Comparison of ENCODE assay signal across 29 cellular contexts in the genomic region with DNA sequence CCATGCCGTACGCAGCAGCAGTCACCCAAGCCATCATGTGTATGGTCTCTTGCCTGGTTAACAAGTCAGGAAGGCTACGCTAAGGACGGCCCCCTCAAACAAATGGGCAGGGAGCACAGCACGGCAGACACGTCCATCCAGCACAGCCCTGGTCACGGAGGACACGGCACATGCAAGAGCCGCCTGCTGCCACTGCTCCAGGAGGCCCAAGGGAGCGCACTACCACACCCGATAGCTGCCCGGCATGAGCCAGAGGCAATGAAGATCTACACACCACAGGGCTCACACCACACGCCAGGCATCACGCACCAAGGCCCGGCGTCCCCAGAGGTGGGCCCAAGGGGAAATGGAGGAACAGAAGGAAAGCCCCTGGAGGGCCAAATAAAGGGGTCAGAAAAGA.
A peak's percentile ranks its signal among the peaks of the same experiment; 100 is the strongest.
DNase-seq lines count a peak whose midpoint lies in the region; ATAC-seq, FAIRE-seq and TF ChIP-seq lines count a peak whose summit lies in the region.
"Had no signal": no experiment of that assay in that cellular context is flagged by ENCODE, and none has a peak within 500 bp of the region (broad histone marks: within the 10 kb centered on the region; RNA-seq: fewer than 3 reads in every experiment).

No MANE protein-coding gene starts in this region.

- H3K4me1 ChIP-seq in OCI-LY1 (ENCODE audit: insufficient read depth, low read length, severe bottlenecking) (peaks cover 35% of the 10 kb centered on the region), HepG2 (ENCODE audit: insufficient read depth, low read length) (peaks cover 11% of the 10 kb centered on the region)
- H3K4me1 ChIP-seq: prostate gland, right lobe of liver, SJCRH30 had no signal

- no peaks in the 10 kb centered on the region for H3K9me3 Mint-ChIP-seq in activated naive CD8-positive, alpha-beta T cell (ENCODE audit: low read depth)
- peaks cover 5% of the 10 kb centered on the region for H3K9me3 Mint-ChIP-seq in activated naive CD8-positive, alpha-beta T cell treated with anti-CD3 and anti-CD28 coated beads, Interleukin-2, amount 50 U/mL, for 24 hours
- peaks cover 0 to 6% (median 0%) of the 10 kb centered on the region in 9 donors for H3K9me3 Mint-ChIP-seq in naive thymus-derived CD8-positive, alpha-beta T cell

- H3K27me3 Mint-ChIP-seq in activated naive CD8-positive, alpha-beta T cell = no peaks in the 10 kb centered on the region
- peaks cover 2% of the 10 kb centered on the region for H3K27me3 Mint-ChIP-seq in activated naive CD8-positive, alpha-beta T cell treated with anti-CD3 and anti-CD28 coated beads, Interleukin-2, amount 50 U/mL, for 24 hours
- H3K27me3 Mint-ChIP-seq in naive thymus-derived CD8-positive, alpha-beta T cell = no peaks in the 10 kb centered on the region
- H3K27me3 Mint-ChIP-seq: effector memory CD8-positive, alpha-beta T cell had no signal

- no TSS peak for BruUV-seq in HepG2 (replicated peaks; lab: Mats Ljungman, UMichigan)

- CTCF ChIA-PET in HepG2 (lab: Yijun Ruan, JAX; ENCODE audit: low intra/inter-chr PET ratio, low total read pairs) = no interaction called here

- H3K9ac ChIP-seq in OCI-LY1 (ENCODE audit: low read length) (peak overlapping the region; percentile 67; the same call in 1 of the 2 replicates), HepG2 (ENCODE audit: insufficient read depth, low read depth, low read length) (no peak overlapping the region)

- WGBS in HepG2 (ENCODE audit: low lambda C conversion rate) = 98% methylated on average over 9 of the region's 16 CpGs
- WGBS in lower leg skin, 2 donors = 93% methylated on average over 16 of the region's 16 CpGs

- no peak for TF ChIP-seq POLR2A in HepG2 (IDR thresholded peaks at IDR 0.05; ENCODE audit: insufficient read depth in 1 of 2, low read depth in 2 of 2, low read length in 2 of 2)
- no peak for TF ChIP-seq POLR2A in lower leg skin (IDR thresholded peaks at IDR 0.05)

- H3K79me2 ChIP-seq in OCI-LY1 (ENCODE audit: insufficient read depth, low read length) = no peaks in the 10 kb centered on the region
- no peaks in the 10 kb centered on the region for H3K79me2 ChIP-seq in HepG2 (ENCODE audit: insufficient read depth, low read length)

- H3K9me2 ChIP-seq in OCI-LY1 (ENCODE audit: low read depth, low read length) = no peaks in the 10 kb centered on the region

- H3K36me3 Mint-ChIP-seq in activated naive CD8-positive, alpha-beta T cell = peaks cover 4% of the 10 kb centered on the region
- peaks cover 6% of the 10 kb centered on the region for H3K36me3 Mint-ChIP-seq in activated naive CD8-positive, alpha-beta T cell treated with anti-CD3 and anti-CD28 coated beads, Interleukin-2, amount 50 U/mL, for 24 hours (ENCODE audit: low read depth)
- H3K36me3 Mint-ChIP-seq in naive thymus-derived CD8-positive, alpha-beta T cell = no peaks in the 10 kb centered on the region

- H3K9me3 ChIP-seq in OCI-LY1 (ENCODE audit: low read length) = no peaks in the 10 kb centered on the region
- H3K9me3 ChIP-seq in HepG2 (ENCODE audit: low read length) = no peaks in the 10 kb centered on the region
- H3K9me3 ChIP-seq: mucosa of descending colon, prostate gland, right lobe of liver, SJCRH30, spleen had no signal

- H3K4me2 ChIP-seq in OCI-LY1 (ENCODE audit: low read length) (peak overlapping the region; percentile 51), HepG2 (ENCODE audit: low read depth, low read length) (no peak overlapping the region)

- H3K27ac ChIP-seq in OCI-LY1 (ENCODE audit: low read depth, low read length, poor library complexity, severe bottlenecking) = peak overlapping the region; percentile 95
- H3K27ac ChIP-seq in HepG2 (ENCODE audit: extremely low read length, insufficient read depth, low read length) = no peak overlapping the region
- H3K27ac ChIP-seq: coronary artery, prostate gland, right lobe of liver, SJCRH30 had no signal

- H3K27me3 ChIP-seq in OCI-LY1 (ENCODE audit: insufficient read depth, low read length) (no peaks in the 10 kb centered on the region), HepG2 (ENCODE audit: control insufficient read depth in 1 of 2, insufficient read depth in 2 of 2, low read length in 2 of 2) (no peaks in the 10 kb centered on the region)
- H3K27me3 ChIP-seq: right lobe of liver, SJCRH30, spleen had no signal

- POLR2A ChIA-PET in naive thymus-derived CD8-positive, alpha-beta T cell (lab: Charles Lee) = interaction anchor here (0.5 kb wide), 1 partner anchor 135 kb away, joined by 3 read pairs; no protein-coding TSS in a partner anchor
- POLR2A ChIA-PET in HepG2 (lab: Yijun Ruan, JAX) = no interaction called here

- in situ Hi-C loops in HepG2 (cut with HindIII; ENCODE audit: extremely low pct_ligation_motif_present, low pct_unique_long_range_greater_than_20kb) = no loop called here

- H4K20me1 ChIP-seq in OCI-LY1 (ENCODE audit: insufficient read depth, low read length) = no peaks in the 10 kb centered on the region
- no peaks in the 10 kb centered on the region for H4K20me1 ChIP-seq in HepG2 (ENCODE audit: insufficient read depth, low read length)

- TF ChIP-seq CTCF in OCI-LY1 (IDR thresholded peaks at IDR 0.05; ENCODE audit: low read length) (no peak), HepG2 (CRISPR knock-in tag; IDR thresholded peaks at IDR 0.05) (no peak), lower leg skin (IDR thresholded peaks at IDR 0.05) (no peak)

- no peak overlapping the region for H2AFZ ChIP-seq in OCI-LY1 (ENCODE audit: low read length)
- no peak overlapping the region for H2AFZ ChIP-seq in HepG2 (ENCODE audit: low read length)

- ATAC-seq in activated naive CD8-positive, alpha-beta T cell treated with anti-CD3 and anti-CD28 coated beads, Interleukin-2, amount 50 U/mL, for 24 hours = no peak
- ATAC-seq in naive thymus-derived CD8-positive, alpha-beta T cell = no peak
- ATAC-seq in HepG2 = no peak
- no peak for ATAC-seq in HG03045 (IDR thresholded peaks at IDR 0.05; ENCODE audit: unreplicated experiment)
- ATAC-seq: effector memory CD8-positive, alpha-beta T cell; left cardiac atrium; mucosa of descending colon; right lobe of liver had no signal

- H3K4me3 ChIP-seq in OCI-LY1 (ENCODE audit: low read depth, low read length, poor library complexity, severe bottlenecking) (peak overlapping the region; percentile 31), HepG2 (replicated peaks in 1 of 3; ENCODE audit: insufficient read depth in 1 of 3, low read depth in 2 of 3, low read length in 3 of 3) (no peak overlapping the region), lower leg skin (ENCODE audit: low read depth, poor library complexity, severe bottlenecking) (no peak overlapping the region)
- H3K4me3 ChIP-seq: coronary artery, mucosa of descending colon, prostate gland, right lobe of liver, SJCRH30, spleen had no signal

- H3K4me1 Mint-ChIP-seq in activated naive CD8-positive, alpha-beta T cell (ENCODE audit: low read depth) = peaks cover 52% of the 10 kb centered on the region
- H3K4me1 Mint-ChIP-seq in activated naive CD8-positive, alpha-beta T cell treated with anti-CD3 and anti-CD28 coated beads, Interleukin-2, amount 50 U/mL, for 24 hours = peaks cover 68% of the 10 kb centered on the region
- peaks cover 32 to 70% (median 67%) of the 10 kb centered on the region in 4 donors for H3K4me1 Mint-ChIP-seq in naive thymus-derived CD8-positive, alpha-beta T cell

- H3F3A ChIP-seq in OCI-LY1 (ENCODE audit: insufficient read depth, low read length) = no peaks in the 10 kb centered on the region

- peaks cover 3% of the 10 kb centered on the region; the same call in 1 of the 2 replicates for H3K36me3 ChIP-seq in OCI-LY1 (ENCODE audit: insufficient read depth, low read length)
- H3K36me3 ChIP-seq in HepG2 (replicated peaks in 1 of 2; ENCODE audit: control insufficient read depth in 1 of 2, insufficient read depth in 2 of 2, low read length in 2 of 2) = peaks cover 5 to 20% of the 10 kb centered on the region in 2 experiments; a peak in 3 of 5 replicates
- H3K36me3 ChIP-seq: prostate gland, right lobe of liver, SJCRH30 had no signal

- no peak overlapping the region for H3K4me3 Mint-ChIP-seq in activated naive CD8-positive, alpha-beta T cell
- no peak overlapping the region for H3K4me3 Mint-ChIP-seq in activated naive CD8-positive, alpha-beta T cell treated with anti-CD3 and anti-CD28 coated beads, Interleukin-2, amount 50 U/mL, for 24 hours
- H3K4me3 Mint-ChIP-seq in naive thymus-derived CD8-positive, alpha-beta T cell = peak overlapping the region in 6 of 10 donors; percentile 22 to 69 (median 61)

- no peak for DNase-seq in activated naive CD8-positive, alpha-beta T cell treated with anti-CD3 and anti-CD28 coated beads, Interleukin-2, amount 50 U/mL, for 24 hours
- DNase-seq in naive thymus-derived CD8-positive, alpha-beta T cell = no peak
- DNase-seq in HepG2 (ENCODE audit: low spot score) (no peak), GDM1 (lab: John Stamatoyannopoulos, UW) (no peak), lower leg skin (ENCODE audit: low spot score in 2 of 2) (no peak)
- DNase-seq: 8988T; activated CD4-positive, alpha-beta T cell treated with anti-CD3 and anti-CD28 coated beads for 48 hours; activated effector memory CD4-positive, alpha-beta T cell treated with anti-CD3 and anti-CD28 coated beads, Interleukin-2, amount 50 U/mL, for 16 hours; caudate nucleus; effector memory CD8-positive, alpha-beta T cell; HCEC 1CT; left cardiac atrium; mucosa of descending colon; NCI-H1105; NCI-H1930; NCI-H2171 treated with DMSO at 0.1 percent for 48 hours; nucleus accumbens; right lobe of liver; SJCRH30; spleen; stimulated activated CD4-positive, alpha-beta T cell treated with anti-CD3 and anti-CD28 coated beads, Interleukin-2, amount 100 ng/mL, for 24 hours; SW 1271; trophoblast cell had no signal

- H3K27ac Mint-ChIP-seq in activated naive CD8-positive, alpha-beta T cell = peak overlapping the region; percentile 10
- H3K27ac Mint-ChIP-seq in activated naive CD8-positive, alpha-beta T cell treated with anti-CD3 and anti-CD28 coated beads, Interleukin-2, amount 50 U/mL, for 24 hours = no peak overlapping the region
- H3K27ac Mint-ChIP-seq in naive thymus-derived CD8-positive, alpha-beta T cell = peak overlapping the region; percentile 37 to 95 (median 82)
- H3K27ac Mint-ChIP-seq: effector memory CD8-positive, alpha-beta T cell had no signal

- intact Hi-C loops in HepG2 (cut with micrococcal nuclease; ENCODE audit: unreplicated experiment) = no loop called here
- intact Hi-C loops in lower leg skin (cut with DNase I; ENCODE audit: low total_unique reads) = no loop called here

- TF ChIP-seq RAD21 in HepG2 (CRISPR knock-in tag; IDR thresholded peaks at IDR 0.05) = no peak

- TF ChIP-seq EP300 in HepG2 (IDR thresholded peaks at IDR 0.05; ENCODE audit: low read depth in 2 of 2, low read length in 2 of 2) (no peak), HepG2 (CRISPR knock-in tag; IDR thresholded peaks at IDR 0.05; ENCODE audit: borderline replicate concordance) (no peak)

- FAIRE-seq in HepG2 (lab: Jason Lieb, UNC) = no peak
- FAIRE-seq: astrocyte had no signal

TF ChIP-seq in HepG2, 621 proteins besides CTCF, POLR2A, EP300 and RAD21 (continues in another document):
- TF ChIP-seq ZNF253 (CRISPR knock-in tag; IDR thresholded peaks at IDR 0.05; ENCODE audit: borderline replicate concordance) = no peak

Comparison
In these comparisons a context has a peak if more than half of its experiments do, and no peak if none do; other contexts are left out.
1. H3K4me3 Mint-ChIP-seq: peak in naive thymus-derived CD8-positive, alpha-beta T cell (6 of 10); none in activated naive CD8-positive, alpha-beta T cell (single experiment) and activated naive CD8-positive, alpha-beta T cell treated with anti-CD3 and anti-CD28 coated beads, Interleukin-2, amount 50 U/mL, for 24 hours (single experiment).